In genomic region chr22:41442240-41442792, GRCh38 we compare ENCODE assay signal across 13 cellular contexts. TPM values are rescaled to one million over a fixed set of nuclear protein-coding genes. Genes with fewer than 3 reads are reported as not detected.
DNase-seq lines count a peak whose midpoint lies in the region; ATAC-seq and TF ChIP-seq lines count a peak whose summit lies in the region.
"Had no signal": no experiment of that assay in that cellular context is flagged by ENCODE, and none has a peak within 500 bp of the region (broad histone marks: within the 10 kb centered on the region; RNA-seq: fewer than 3 reads in every experiment).

No MANE protein-coding gene starts in this region.

- peaks cover 17% of the 10 kb centered on the region for H3K4me1 Mint-ChIP-seq in neural progenitor cell

- peaks cover 10% of the 10 kb centered on the region for H3K27me3 Mint-ChIP-seq in neural progenitor cell (ENCODE audit: insufficient read depth, low read depth)

- no peak for ATAC-seq in GM21619 (IDR thresholded peaks at IDR 0.05; ENCODE audit: unreplicated experiment)

- peaks cover 63% of the 10 kb centered on the region for H3K36me3 ChIP-seq in BLaER1
- H3K36me3 ChIP-seq in Karpas-422 (ENCODE audit: insufficient read depth, low read length) = peaks cover 20% of the 10 kb centered on the region
- H3K36me3 ChIP-seq in neural progenitor cell = no peaks in the 10 kb centered on the region

- peaks cover 79% of the 10 kb centered on the region for H3K79me2 ChIP-seq in Karpas-422 (ENCODE audit: low read length)
- H3K79me2 ChIP-seq in neural progenitor cell (ENCODE audit: low read depth) = peaks cover 96% of the 10 kb centered on the region

- H3K27me3 ChIP-seq in BLaER1 (no peaks in the 10 kb centered on the region), Karpas-422 (ENCODE audit: low read length) (no peaks in the 10 kb centered on the region), neural progenitor cell (no peaks in the 10 kb centered on the region)
- H3K27me3 ChIP-seq: BE2C had no signal

- peak overlapping the region; percentile 71 for H3K4me3 Mint-ChIP-seq in neural progenitor cell

- H4K20me1 ChIP-seq in BLaER1 (peaks cover 82% of the 10 kb centered on the region), Karpas-422 (ENCODE audit: insufficient read depth, low read depth, low read length) (peaks cover 15% of the 10 kb centered on the region), neural progenitor cell (ENCODE audit: low read depth) (peaks cover 84% of the 10 kb centered on the region)

- H3K36me3 Mint-ChIP-seq in neural progenitor cell = peaks cover 10% of the 10 kb centered on the region

- TF ChIP-seq CTCF in neural progenitor cell (IDR thresholded peaks at IDR 0.05) = no peak

- no peak overlapping the region for H3K9ac ChIP-seq in BLaER1
- H3K9ac ChIP-seq in Karpas-422 (ENCODE audit: low read length) = peak overlapping the region; percentile 2; the same call in 1 of the 2 replicates
- H3K9ac ChIP-seq in neural progenitor cell = no peak overlapping the region

- no peak for DNase-seq in Karpas-422
- peak; percentile 64 to 75 for DNase-seq in cerebellar nuclear complex (lab: John Stamatoyannopoulos, UW)
- no peak for DNase-seq in neural progenitor cell (ENCODE audit: low spot score)
- no peak for DNase-seq in NCI-H446 treated with DMSO at 0.1 percent for 48 hours (lab: John Stamatoyannopoulos, UW)
- DNase-seq in HUDEP-2 (lab: John Stamatoyannopoulos, UW; ENCODE audit: unreplicated experiment in 76 of 76) = no peak
- DNase-seq in stimulated activated CD4-positive, alpha-beta T cell treated with anti-CD3 and anti-CD28 coated beads, Interleukin-4, amount 100 ng/mL, for 4 hours = no peak
- DNase-seq: BE2C; central memory CD4-positive, alpha-beta T cell; NCI-H1930; stimulated activated CD4-positive, alpha-beta T cell treated with anti-CD3 and anti-CD28 coated beads, Interleukin-2, amount 100 ng/mL, for 48 hours; T1000 had no signal

- H3K9me3 Mint-ChIP-seq in neural progenitor cell = no peaks in the 10 kb centered on the region

- H3F3A ChIP-seq in neural progenitor cell (ENCODE audit: low read depth) = peaks cover 48% of the 10 kb centered on the region

- H3K9me2 ChIP-seq in Karpas-422 (replicated peaks; ENCODE audit: insufficient read depth, low read length) = no peaks in the 10 kb centered on the region

- H3K9me3 ChIP-seq in BLaER1 (no peaks in the 10 kb centered on the region), Karpas-422 (ENCODE audit: low read length) (no peaks in the 10 kb centered on the region), neural progenitor cell (ENCODE audit: low read depth) (no peaks in the 10 kb centered on the region)
- H3K9me3 ChIP-seq: BE2C had no signal

- H3K4me1 ChIP-seq in BLaER1 (peaks cover 60% of the 10 kb centered on the region), Karpas-422 (ENCODE audit: low read length) (peaks cover 34% of the 10 kb centered on the region), neural progenitor cell (peaks cover 3% of the 10 kb centered on the region)
- H3K4me1 ChIP-seq: BE2C had no signal

- H3K4me2 ChIP-seq in BLaER1 (0 out of 2 replicates have a peak overlapping the region, but pooled peaks have one; percentile 4), Karpas-422 (ENCODE audit: low read depth, low read length, poor library complexity, severe bottlenecking) (peak overlapping the region; percentile 3), neural progenitor cell (no peak overlapping the region)

- H2AFZ ChIP-seq in Karpas-422 (ENCODE audit: low read length) (no peak overlapping the region), neural progenitor cell (replicated peaks) (no peak overlapping the region)

- H3K27ac Mint-ChIP-seq in neural progenitor cell = no peak overlapping the region

- no peak overlapping the region for H3K4me3 ChIP-seq in BLaER1
- no peak overlapping the region for H3K4me3 ChIP-seq in Karpas-422 (ENCODE audit: low read length)
- H3K4me3 ChIP-seq in neural progenitor cell = no peak overlapping the region

- H3K27ac ChIP-seq in BLaER1 (no peak overlapping the region), Karpas-422 (ENCODE audit: low read length) (peak overlapping the region; percentile 46), neural progenitor cell (no peak overlapping the region)

RNA-seq across cellular contexts. Expression of gene TOB2, which starts 4.3 kb away (rescaled TPM):
- 43.7 and 46.8 TPM in 2 replicates for total RNA-seq in Karpas-422 (2014; rRNA removed; shearing (Covaris generic); ENCODE audit: low replicate concordance)
- total RNA-seq in neural progenitor cell (ENCODE audit: low replicate concordance) = 23.4 and 37.7 TPM in 2 replicates

RNA-seq across cellular contexts. Expression of gene PHF5A, which starts 26.2 kb away (rescaled TPM):
- total RNA-seq in Karpas-422 (2014; rRNA removed; shearing (Covaris generic); ENCODE audit: low replicate concordance) = 43.2 and 90.3 TPM in 2 replicates
- 106 and 114 TPM in 2 replicates for total RNA-seq in neural progenitor cell (ENCODE audit: low replicate concordance)

RNA-seq across cellular contexts. Expression of gene ACO2, which starts 26.6 kb away (rescaled TPM):
- 67.7 and 102 TPM in 2 replicates for total RNA-seq in Karpas-422 (2014; rRNA removed; shearing (Covaris generic); ENCODE audit: low replicate concordance)
- total RNA-seq in neural progenitor cell (ENCODE audit: low replicate concordance) = 36.6 and 61.8 TPM in 2 replicates

Comparison
In these comparisons a context has a peak if more than half of its experiments do, and no peak if none do; other contexts are left out.
1. DNase-seq: peak in cerebellar nuclear complex (2 of 2); none in Karpas-422 (single experiment), neural progenitor cell (single experiment), NCI-H446 treated with DMSO at 0.1 percent for 48 hours (single experiment), HUDEP-2 (0 of 76) and stimulated activated CD4-positive, alpha-beta T cell treated with anti-CD3 and anti-CD28 coated beads, Interleukin-4, amount 100 ng/mL, for 4 hours (0 of 2).